Comparison of ENCODE assay signal across 11 cellular contexts in genomic region chr7:2954433-2954853, GRCh38.
DNase-seq lines count a peak whose midpoint lies in the region; ATAC-seq and TF ChIP-seq lines count a peak whose summit lies in the region.
"Had no signal": no experiment of that assay in that cellular context is flagged by ENCODE, and none has a peak within 500 bp of the region (broad histone marks: within the 10 kb centered on the region; RNA-seq: fewer than 3 reads in every experiment).

No MANE protein-coding gene starts in this region.

- H3K4me3 Mint-ChIP-seq in activated CD8-positive, alpha-beta T cell treated with anti-CD3 and anti-CD28 coated beads for 36 hours, result peak overlapping the region; percentile 18
- H3K4me3 Mint-ChIP-seq in chondrocyte (ENCODE audit: unreplicated experiment), result no peak overlapping the region
- H3K4me3 Mint-ChIP-seq in stimulated activated memory B cell treated with anti-CD40 and anti-IgM and Interleukin-4, amounts not matched to agents 10 μg/mL and 1 μg/mL and 100 μg/mL, for 72 hours, result no peak overlapping the region

- peaks cover 90% of the 10 kb centered on the region for H3K36me3 Mint-ChIP-seq in activated CD8-positive, alpha-beta T cell treated with anti-CD3 and anti-CD28 coated beads for 36 hours (ENCODE audit: low read depth)
- no peaks in the 10 kb centered on the region for H3K36me3 Mint-ChIP-seq in chondrocyte (ENCODE audit: low read depth)
- peaks cover 73% of the 10 kb centered on the region for H3K36me3 Mint-ChIP-seq in stimulated activated memory B cell treated with anti-CD40 and anti-IgM and Interleukin-4, amounts not matched to agents 10 μg/mL and 1 μg/mL and 100 μg/mL, for 72 hours

- TF ChIP-seq CTCF in activated CD8-positive, alpha-beta T cell treated with anti-CD3 and anti-CD28 coated beads for 36 hours (IDR thresholded peaks at IDR 0.05), result no peak
- no peak for TF ChIP-seq CTCF in chondrocyte (IDR thresholded peaks at IDR 0.05)

- peak; percentile 29 for DNase-seq in activated CD4-positive, CD25-positive, alpha-beta regulatory T cell treated with anti-CD3 and anti-CD28 coated beads, Interleukin-2, amount 50 U/mL, for 72 hours
- peak; percentile 79 for DNase-seq in activated CD8-positive, alpha-beta T cell treated with anti-CD3 and anti-CD28 coated beads for 36 hours
- DNase-seq in chondrocyte (ENCODE audit: low spot score) (peak; percentile 61), dermis blood vessel endothelial cell (no peak), NCI-H69 (lab: John Stamatoyannopoulos, UW) (no peak)
- DNase-seq: anterior cingulate cortex, NCI-H1417 treated with DMSO at 0.1 percent for 48 hours, T-helper 9 cell had no signal

- peaks cover 85% of the 10 kb centered on the region for H3K4me1 Mint-ChIP-seq in activated CD8-positive, alpha-beta T cell treated with anti-CD3 and anti-CD28 coated beads for 36 hours (ENCODE audit: low read depth)
- peaks cover 6% of the 10 kb centered on the region for H3K4me1 Mint-ChIP-seq in chondrocyte (ENCODE audit: low read depth)
- H3K4me1 Mint-ChIP-seq in stimulated activated memory B cell treated with anti-CD40 and anti-IgM and Interleukin-4, amounts not matched to agents 10 μg/mL and 1 μg/mL and 100 μg/mL, for 72 hours, result peaks cover 69% of the 10 kb centered on the region

- H3K27ac Mint-ChIP-seq in activated CD8-positive, alpha-beta T cell treated with anti-CD3 and anti-CD28 coated beads for 36 hours, result peak overlapping the region; percentile 84
- no peak overlapping the region for H3K27ac Mint-ChIP-seq in chondrocyte (ENCODE audit: unreplicated experiment)
- H3K27ac Mint-ChIP-seq in stimulated activated memory B cell treated with anti-CD40 and anti-IgM and Interleukin-4, amounts not matched to agents 10 μg/mL and 1 μg/mL and 100 μg/mL, for 72 hours, result peak overlapping the region; percentile 63

- no peak for ATAC-seq in activated CD4-positive, CD25-positive, alpha-beta regulatory T cell treated with anti-CD3 and anti-CD28 coated beads, Interleukin-2, amount 50 U/mL, for 24 hours
- peak; percentile 38 for ATAC-seq in activated CD8-positive, alpha-beta T cell treated with anti-CD3 and anti-CD28 coated beads for 36 hours
- ATAC-seq in stimulated activated memory B cell treated with anti-CD40 and anti-IgM and Interleukin-4, amounts not matched to agents 10 μg/mL and 1 μg/mL and 100 μg/mL, for 72 hours, result peak; percentile 48
- no peak for ATAC-seq in HG03108 (IDR thresholded peaks at IDR 0.05; ENCODE audit: unreplicated experiment)

- POLR2A ChIA-PET in activated CD8-positive, alpha-beta T cell treated with anti-CD3 and anti-CD28 coated beads for 36 hours (lab: Charles Lee), result interaction anchor here (0.7 to 1.3 kb wide), 2 partner anchors 25 to 60 kb away, joined by 3 to 4 read pairs; no protein-coding TSS in a partner anchor

- no peaks in the 10 kb centered on the region for H3K27me3 Mint-ChIP-seq in activated CD8-positive, alpha-beta T cell treated with anti-CD3 and anti-CD28 coated beads for 36 hours
- H3K27me3 Mint-ChIP-seq in chondrocyte (ENCODE audit: low read depth), result no peaks in the 10 kb centered on the region
- H3K27me3 Mint-ChIP-seq in stimulated activated memory B cell treated with anti-CD40 and anti-IgM and Interleukin-4, amounts not matched to agents 10 μg/mL and 1 μg/mL and 100 μg/mL, for 72 hours, result no peaks in the 10 kb centered on the region

- peaks cover 15% of the 10 kb centered on the region for H3K9me3 Mint-ChIP-seq in activated CD8-positive, alpha-beta T cell treated with anti-CD3 and anti-CD28 coated beads for 36 hours
- peaks cover 16% of the 10 kb centered on the region for H3K9me3 Mint-ChIP-seq in chondrocyte (ENCODE audit: low read depth)
- no peaks in the 10 kb centered on the region for H3K9me3 Mint-ChIP-seq in stimulated activated memory B cell treated with anti-CD40 and anti-IgM and Interleukin-4, amounts not matched to agents 10 μg/mL and 1 μg/mL and 100 μg/mL, for 72 hours

- intact Hi-C loops in activated CD8-positive, alpha-beta T cell treated with anti-CD3 and anti-CD28 coated beads for 36 hours (cut with micrococcal nuclease), result no loop called here

- CTCF ChIA-PET in activated CD8-positive, alpha-beta T cell treated with anti-CD3 and anti-CD28 coated beads for 36 hours (lab: Charles Lee), result interaction anchor here (1.1 to 1.8 kb wide), 2 partner anchors 10 to 89 kb away, joined by 3 to 4 read pairs; no protein-coding TSS in a partner anchor

Comparison
In these comparisons a context has a peak if more than half of its experiments do, and no peak if none do; other contexts are left out.
1. DNase-seq: peak in activated CD4-positive, CD25-positive, alpha-beta regulatory T cell treated with anti-CD3 and anti-CD28 coated beads, Interleukin-2, amount 50 U/mL, for 72 hours (single experiment), activated CD8-positive, alpha-beta T cell treated with anti-CD3 and anti-CD28 coated beads for 36 hours (single experiment) and chondrocyte (single experiment); none in dermis blood vessel endothelial cell (single experiment) and NCI-H69 (single experiment).
2. ATAC-seq: peak in activated CD8-positive, alpha-beta T cell treated with anti-CD3 and anti-CD28 coated beads for 36 hours (single experiment) and stimulated activated memory B cell treated with anti-CD40 and anti-IgM and Interleukin-4, amounts not matched to agents 10 μg/mL and 1 μg/mL and 100 μg/mL, for 72 hours (single experiment); none in activated CD4-positive, CD25-positive, alpha-beta regulatory T cell treated with anti-CD3 and anti-CD28 coated beads, Interleukin-2, amount 50 U/mL, for 24 hours (0 of 2) and HG03108 (single experiment).